Comparison of ENCODE assay signal across 8 cellular contexts in the genomic region with DNA sequence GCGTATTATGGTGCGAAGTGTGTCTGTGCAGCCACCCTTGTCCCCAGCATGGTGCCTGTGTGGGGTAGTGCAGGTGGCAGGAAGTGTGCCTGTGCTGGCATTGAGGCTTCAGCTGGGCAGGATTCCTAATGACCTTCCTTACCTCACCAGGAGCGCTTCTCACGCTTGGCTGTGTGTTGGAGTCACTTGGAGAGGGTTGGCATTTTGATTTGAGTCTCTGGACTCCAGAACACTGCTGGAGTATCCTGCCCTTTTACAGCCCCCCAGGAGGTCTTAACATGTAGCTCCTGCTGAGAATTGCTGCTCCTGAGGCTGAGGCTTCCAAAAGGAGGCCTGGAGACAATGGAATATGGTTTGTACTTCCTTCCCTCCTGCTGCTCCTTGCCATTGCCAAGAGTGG.
DNase-seq lines count a peak whose midpoint lies in the region; ATAC-seq, FAIRE-seq and TF ChIP-seq lines count a peak whose summit lies in the region.
"Had no signal": no experiment of that assay in that cellular context is flagged by ENCODE, and none has a peak within 500 bp of the region (broad histone marks: within the 10 kb centered on the region; RNA-seq: fewer than 3 reads in every experiment).

No MANE protein-coding gene starts in this region.

- peak overlapping the region; percentile 0 for H2AK5ac ChIP-seq in trophoblast cell (ENCODE audit: low read length)

- H3K36me3 ChIP-seq in trophoblast cell (ENCODE audit: control insufficient read depth in 1 of 2, insufficient read depth in 2 of 2, low read length in 2 of 2), result peaks cover 3 to 6% of the 10 kb centered on the region in 2 experiments
- peaks cover 0 to 23% (median 0%) of the 10 kb centered on the region in 3 donors for H3K36me3 ChIP-seq in esophagus squamous epithelium
- peaks cover 0 to 8% (median 0%) of the 10 kb centered on the region in 3 donors for H3K36me3 ChIP-seq in Peyer's patch
- H3K36me3 ChIP-seq in MG63, result peaks cover 2% of the 10 kb centered on the region

- no peak overlapping the region for H3K4me2 ChIP-seq in trophoblast cell (ENCODE audit: low read length)

- H2AFZ ChIP-seq in trophoblast cell (ENCODE audit: insufficient read depth, low read length, poor library complexity), result no peak overlapping the region

- H2BK5ac ChIP-seq in trophoblast cell (ENCODE audit: low read depth, low read length, poor library complexity), result no peak overlapping the region

- no peak for DNase-seq in H54 (ENCODE audit: insufficient read length, low spot score)
- DNase-seq in NCI-H345 (lab: John Stamatoyannopoulos, UW), result peak; percentile 52
- no peak for DNase-seq in Right ventricle myocardium superior
- DNase-seq in trophoblast cell, result no peak
- DNase-seq in esophagus squamous epithelium (lab: John Stamatoyannopoulos, UW), result no peak
- DNase-seq in Peyer's patch, result no peak
- no peak for DNase-seq in MG63

- no peak overlapping the region for H3K18ac ChIP-seq in trophoblast cell (ENCODE audit: low read length)

- no peak overlapping the region for H2BK120ac ChIP-seq in trophoblast cell (ENCODE audit: insufficient read depth, low read length, poor library complexity)

- no peak overlapping the region for H4K8ac ChIP-seq in trophoblast cell (ENCODE audit: low read depth, low read length)

- no peak overlapping the region for H4K91ac ChIP-seq in trophoblast cell (ENCODE audit: low read depth, low read length)

- H3K4me3 ChIP-seq in trophoblast cell (ENCODE audit: low read depth, low read length) (no peak overlapping the region), esophagus squamous epithelium (no peak overlapping the region), Peyer's patch (no peak overlapping the region), MG63 (no peak overlapping the region)

- TF ChIP-seq POLR2A in H54 (IDR thresholded peaks at IDR 0.05; ENCODE audit: low read depth, low read length) (no peak), esophagus squamous epithelium (IDR thresholded peaks at IDR 0.05) (no peak), Peyer's patch (IDR thresholded peaks at IDR 0.05) (no peak)

- FAIRE-seq in H54 (lab: Jason Lieb, UNC), result peak; percentile 41
- FAIRE-seq: RCC 7860 had no signal

- H3K14ac ChIP-seq in trophoblast cell (ENCODE audit: low read length), result no peak overlapping the region

- peaks cover 3% of the 10 kb centered on the region for H3K79me1 ChIP-seq in trophoblast cell (ENCODE audit: low read length)

- H3K27ac ChIP-seq in trophoblast cell (ENCODE audit: low read depth, low read length) (no peak overlapping the region), esophagus squamous epithelium (peak overlapping the region in 2 of 4 donors; percentile 13 to 44), Peyer's patch (peak overlapping the region in 2 of 4 donors; percentile 3 to 31)

- no peak overlapping the region for H4K12ac ChIP-seq in trophoblast cell (ENCODE audit: low read depth, low read length)

- H3K23ac ChIP-seq in trophoblast cell (ENCODE audit: low read length), result peak overlapping the region; percentile 18

- peak; percentile 54 for ATAC-seq in Right ventricle myocardium superior (ENCODE audit: poor library complexity)

- no peaks in the 10 kb centered on the region for H3K79me2 ChIP-seq in trophoblast cell (ENCODE audit: control insufficient read depth, insufficient read depth, low read length, poor library complexity)

- no CpG with 5 or more reads among the region's 4 CpGs for WGBS in trophoblast cell (ENCODE audit: extremely low coverage, insufficient coverage, insufficient read length)
- WGBS in esophagus squamous epithelium, 2 donors, result 73 to 97% methylated on average over 4 of the region's 4 CpGs

- H2BK12ac ChIP-seq in trophoblast cell (ENCODE audit: low read length), result no peak overlapping the region

- peak overlapping the region; percentile 0 for H3K4ac ChIP-seq in trophoblast cell (ENCODE audit: low read depth, low read length)

- H3K27me3 ChIP-seq in trophoblast cell (ENCODE audit: insufficient read depth, low read length), result no peaks in the 10 kb centered on the region
- H3K27me3 ChIP-seq in esophagus squamous epithelium, result no peaks in the 10 kb centered on the region
- no peaks in the 10 kb centered on the region for H3K27me3 ChIP-seq in Peyer's patch
- no peaks in the 10 kb centered on the region for H3K27me3 ChIP-seq in MG63

- intact Hi-C loops in Right ventricle myocardium superior (cut with DNase I) (no loop called here), esophagus squamous epithelium (cut with DNase I) (no loop called here)

- H3K4me1 ChIP-seq in trophoblast cell (ENCODE audit: control insufficient read depth in 1 of 2, insufficient read depth in 2 of 2, low read length in 2 of 2) (peaks cover 10 to 16% of the 10 kb centered on the region in 2 experiments), esophagus squamous epithelium (peaks cover 8 to 47% (median 21%) of the 10 kb centered on the region in 3 donors), Peyer's patch (peaks cover 0 to 28% (median 6%) of the 10 kb centered on the region in 4 donors)

- peaks cover 1% of the 10 kb centered on the region for H3K9me3 ChIP-seq in trophoblast cell (ENCODE audit: insufficient read depth, low read depth, low read length)
- H3K9me3 ChIP-seq in esophagus squamous epithelium, result no peaks in the 10 kb centered on the region
- H3K9me3 ChIP-seq in Peyer's patch, result no peaks in the 10 kb centered on the region
- H3K9me3 ChIP-seq in MG63, result no peaks in the 10 kb centered on the region

- TF ChIP-seq CTCF in esophagus squamous epithelium (IDR thresholded peaks at IDR 0.05), result no peak
- TF ChIP-seq CTCF in Peyer's patch (IDR thresholded peaks at IDR 0.05), result no peak

- H3K9ac ChIP-seq in trophoblast cell (ENCODE audit: low read length), result no peak overlapping the region
